19 cellular contexts compared by ENCODE assay signal in the genomic region with DNA sequence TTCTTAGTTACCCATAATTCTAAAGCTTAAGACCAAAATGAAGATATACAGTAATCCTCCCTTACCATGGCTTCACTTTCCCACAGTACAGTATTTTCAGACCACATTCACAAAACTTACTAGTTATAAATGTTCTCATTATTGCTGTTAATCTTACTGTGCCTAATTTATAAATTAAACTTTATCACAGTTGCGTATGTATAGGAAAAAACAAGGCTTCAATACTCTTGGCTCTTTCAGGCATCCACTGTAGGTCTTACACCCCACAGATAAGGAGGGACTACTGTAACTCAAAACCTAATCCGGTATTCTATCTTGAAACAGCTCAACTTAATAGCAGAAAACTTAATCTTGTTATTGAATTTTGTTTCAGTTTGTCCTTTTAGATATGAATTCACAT. TPM values are rescaled to one million over a fixed set of nuclear protein-coding genes. Genes with fewer than 3 reads are reported as not detected.
DNase-seq lines count a peak whose midpoint lies in the region; ATAC-seq and TF ChIP-seq lines count a peak whose summit lies in the region.
"Had no signal": no experiment of that assay in that cellular context is flagged by ENCODE, and none has a peak within 500 bp of the region (broad histone marks: within the 10 kb centered on the region; RNA-seq: fewer than 3 reads in every experiment).

No MANE protein-coding gene starts in this region.

- peaks cover 39% of the 10 kb centered on the region for H3K79me2 ChIP-seq in HCT116 (ENCODE audit: insufficient read depth, low read length)
- H3K79me2 ChIP-seq in neural progenitor cell (ENCODE audit: low read depth), result peaks cover 44% of the 10 kb centered on the region

- POLR2A ChIA-PET in HCT116 (lab: Charles Lee), result interaction anchor here (4.9 kb wide), 1 partner anchor 40 kb away, joined by 54 read pairs; the partner anchor contains the start of gene SAP30
- POLR2A ChIA-PET in WTC11 (lab: Charles Lee), result interaction anchor here (1.2 to 1.4 kb wide), 2 partner anchors 39 to 40 kb away, joined by 4 read pairs; partner anchors contain the start of gene SAP30

- peak overlapping the region; percentile 61 for H3K27ac Mint-ChIP-seq in activated CD8-positive, alpha-beta memory T cell treated with anti-CD3 and anti-CD28 coated beads, Interleukin-2, amount 10 ng/mL, durations not matched to agents 7 days and 5 days
- H3K27ac Mint-ChIP-seq in WTC11 (no peak overlapping the region), neural progenitor cell (no peak overlapping the region), nephron progenitor cell (no peak overlapping the region)
- H3K27ac Mint-ChIP-seq: activated naive CD4-positive, alpha-beta T cell treated with anti-CD3 and anti-CD28 coated beads, Interleukin-2, amount 50 U/mL, for 24 hours had no signal

- CTCF ChIA-PET in activated CD8-positive, alpha-beta memory T cell treated with anti-CD3 and anti-CD28 coated beads, Interleukin-2, amount 10 ng/mL, durations not matched to agents 7 days and 5 days (lab: Charles Lee), result interaction anchor here (1.7 to 7.1 kb wide), 2 partner anchors 35 to 40 kb away, joined by 3 to 55 read pairs; partner anchors contain the start of gene SAP30
- CTCF ChIA-PET in HCT116 (lab: Charles Lee) (no interaction called here), WTC11 (lab: Charles Lee) (interaction anchor here (1.5 to 2.3 kb wide), 2 partner anchors 23 to 29 kb away, joined by 3 to 8 read pairs; no protein-coding TSS in a partner anchor)

- no peaks in the 10 kb centered on the region for H3K27me3 Mint-ChIP-seq in activated CD8-positive, alpha-beta memory T cell treated with anti-CD3 and anti-CD28 coated beads, Interleukin-2, amount 10 ng/mL, durations not matched to agents 7 days and 5 days
- H3K27me3 Mint-ChIP-seq in WTC11 (ENCODE audit: low read depth) (no peaks in the 10 kb centered on the region), neural progenitor cell (ENCODE audit: insufficient read depth, low read depth) (peaks cover 9% of the 10 kb centered on the region), nephron progenitor cell (ENCODE audit: low read depth, poor library complexity) (peaks cover 3% of the 10 kb centered on the region)
- H3K27me3 Mint-ChIP-seq: activated naive CD4-positive, alpha-beta T cell treated with anti-CD3 and anti-CD28 coated beads, Interleukin-2, amount 50 U/mL, for 24 hours had no signal

- no peaks in the 10 kb centered on the region for H3K9me2 ChIP-seq in HCT116 (ENCODE audit: insufficient read depth)

- no peak overlapping the region for H3K9ac ChIP-seq in HCT116 (ENCODE audit: low read length)
- no peak overlapping the region for H3K9ac ChIP-seq in neural progenitor cell

- no TSS peak for BruUV-seq in HCT116 (replicated peaks; lab: Mats Ljungman, UMichigan)

- peaks cover 19% of the 10 kb centered on the region for H3K4me1 Mint-ChIP-seq in activated CD8-positive, alpha-beta memory T cell treated with anti-CD3 and anti-CD28 coated beads, Interleukin-2, amount 10 ng/mL, durations not matched to agents 7 days and 5 days
- H3K4me1 Mint-ChIP-seq in WTC11 (peaks cover 18% of the 10 kb centered on the region), neural progenitor cell (peaks cover 20% of the 10 kb centered on the region), nephron progenitor cell (peaks cover 26% of the 10 kb centered on the region)

- H3K4me3 Mint-ChIP-seq in activated CD8-positive, alpha-beta memory T cell treated with anti-CD3 and anti-CD28 coated beads, Interleukin-2, amount 10 ng/mL, durations not matched to agents 7 days and 5 days, result peak overlapping the region; percentile 28
- H3K4me3 Mint-ChIP-seq in WTC11 (no peak overlapping the region), neural progenitor cell (no peak overlapping the region), nephron progenitor cell (no peak overlapping the region)
- H3K4me3 Mint-ChIP-seq: activated naive CD4-positive, alpha-beta T cell treated with anti-CD3 and anti-CD28 coated beads, Interleukin-2, amount 50 U/mL, for 24 hours had no signal

- H2AFZ ChIP-seq in HCT116 (ENCODE audit: low read depth, low read length, poor library complexity, severe bottlenecking) (no peak overlapping the region), neural progenitor cell (replicated peaks) (no peak overlapping the region)

- WGBS in prostate gland, result 95% methylated on average over 2 of the region's 2 CpGs

- H3K4me3 ChIP-seq in HCT116 (replicated peaks in 1 of 2; ENCODE audit: low read depth in 1 of 2, low read length in 2 of 2), result no peak overlapping the region
- peak overlapping the region; percentile 15 for H3K4me3 ChIP-seq in neural progenitor cell
- H3K4me3 ChIP-seq in prostate gland, result no peak overlapping the region
- H3K4me3 ChIP-seq: esophagus muscularis mucosa, mucosa of descending colon had no signal

- DNase-seq in activated CD8-positive, alpha-beta memory T cell treated with anti-CD3 and anti-CD28 coated beads, Interleukin-2, amount 10 ng/mL, durations not matched to agents 7 days and 5 days, result no peak
- no peak for DNase-seq in activated CD8-positive, alpha-beta memory T cell treated with anti-CD3 and anti-CD28 coated beads, Interleukin-2, amount 50 U/mL, for 4 hours
- DNase-seq in HCT116 (ENCODE audit: low read depth, low spot score), result no peak
- DNase-seq in WTC11 (ENCODE audit: low spot score), result no peak
- DNase-seq in neural progenitor cell (ENCODE audit: low spot score), result no peak
- no peak for DNase-seq in prostate gland (ENCODE audit: low spot score)
- DNase-seq in nephron progenitor cell, result no peak
- DNase-seq: Calu3; dermis blood vessel endothelial cell; GDM1; KG1; mucosa of descending colon; NCI-H1105; NCI-H2171 treated with DMSO at 0.1 percent for 48 hours; stimulated activated CD4-positive, alpha-beta T cell treated with anti-CD3 and anti-CD28 coated beads, Interleukin-4, amount 100 ng/mL, for 24 hours had no signal

- H3K27me3 ChIP-seq in HCT116 (ENCODE audit: insufficient read depth, low read length) (no peaks in the 10 kb centered on the region), neural progenitor cell (no peaks in the 10 kb centered on the region), prostate gland (replicated peaks; ENCODE audit: insufficient read depth) (no peaks in the 10 kb centered on the region)
- H3K27me3 ChIP-seq: esophagus muscularis mucosa had no signal

- no peaks in the 10 kb centered on the region for H3K9me3 Mint-ChIP-seq in activated CD8-positive, alpha-beta memory T cell treated with anti-CD3 and anti-CD28 coated beads, Interleukin-2, amount 10 ng/mL, durations not matched to agents 7 days and 5 days (ENCODE audit: low read depth)
- H3K9me3 Mint-ChIP-seq in WTC11 (no peaks in the 10 kb centered on the region), neural progenitor cell (peaks cover 3% of the 10 kb centered on the region), nephron progenitor cell (no peaks in the 10 kb centered on the region)
- H3K9me3 Mint-ChIP-seq: activated naive CD4-positive, alpha-beta T cell treated with anti-CD3 and anti-CD28 coated beads, Interleukin-2, amount 50 U/mL, for 24 hours had no signal

- peaks cover 82% of the 10 kb centered on the region for H3F3A ChIP-seq in neural progenitor cell (ENCODE audit: low read depth)

- TF ChIP-seq RAD21 in HCT116 (IDR thresholded peaks at IDR 0.05; ENCODE audit: low read depth), result no peak

- peaks cover 55% of the 10 kb centered on the region for H3K36me3 Mint-ChIP-seq in activated CD8-positive, alpha-beta memory T cell treated with anti-CD3 and anti-CD28 coated beads, Interleukin-2, amount 10 ng/mL, durations not matched to agents 7 days and 5 days
- H3K36me3 Mint-ChIP-seq in WTC11 (peaks cover 58% of the 10 kb centered on the region), neural progenitor cell (peaks cover 40% of the 10 kb centered on the region), nephron progenitor cell (ENCODE audit: low read depth) (peaks cover 70% of the 10 kb centered on the region)

- H4K20me1 ChIP-seq in HCT116 (ENCODE audit: insufficient read depth) (no peaks in the 10 kb centered on the region), neural progenitor cell (ENCODE audit: low read depth) (peaks cover 42% of the 10 kb centered on the region)

- no peak for TF ChIP-seq CTCF in HCT116 (IDR thresholded peaks at IDR 0.05 in 2 of 3, conservative IDR thresholded peaks at IDR 0.05 in 1 of 3; ENCODE audit: borderline replicate concordance in 1 of 3, insufficient read depth in 1 of 3, low read depth in 2 of 3, low read length in 2 of 3)
- no peak for TF ChIP-seq CTCF in WTC11 (IDR thresholded peaks at IDR 0.05)
- TF ChIP-seq CTCF in neural progenitor cell (IDR thresholded peaks at IDR 0.05), result no peak
- no peak for TF ChIP-seq CTCF in prostate gland (IDR thresholded peaks at IDR 0.05)
- no peak for TF ChIP-seq CTCF in nephron progenitor cell (IDR thresholded peaks at IDR 0.05)

- intact Hi-C loops in HCT116 (cut with micrococcal nuclease), result no loop called here
- intact Hi-C loops in prostate gland (cut with DNase I), result no loop called here

- H3K4me1 ChIP-seq in HCT116 (ENCODE audit: control insufficient read depth in 1 of 2, insufficient read depth in 2 of 2, low read length in 2 of 2) (peaks cover 4 to 15% of the 10 kb centered on the region in 2 experiments; a peak in 3 of 4 replicates), neural progenitor cell (peaks cover 24% of the 10 kb centered on the region), prostate gland (replicated peaks) (no peaks in the 10 kb centered on the region)

- H3K9me3 ChIP-seq in HCT116 (ENCODE audit: control insufficient read depth in 1 of 2, insufficient read depth in 1 of 2, low read depth in 1 of 2, low read length in 2 of 2) (no peaks in the 10 kb centered on the region), neural progenitor cell (ENCODE audit: low read depth) (no peaks in the 10 kb centered on the region), prostate gland (no peaks in the 10 kb centered on the region)
- H3K9me3 ChIP-seq: esophagus muscularis mucosa, mucosa of descending colon had no signal

- H3K4me2 ChIP-seq in HCT116 (ENCODE audit: low read length), result no peak overlapping the region
- H3K4me2 ChIP-seq in neural progenitor cell, result peak overlapping the region; percentile 95

- H3K36me3 ChIP-seq in HCT116 (ENCODE audit: control insufficient read depth in 1 of 2, insufficient read depth in 2 of 2, low read length in 2 of 2) (peaks cover 12 to 38% of the 10 kb centered on the region in 2 experiments; a peak in 3 of 4 replicates), neural progenitor cell (peaks cover 47% of the 10 kb centered on the region), prostate gland (no peaks in the 10 kb centered on the region)

- H3K27ac ChIP-seq in HCT116 (ENCODE audit: low read depth, low read length) (no peak overlapping the region), neural progenitor cell (no peak overlapping the region), prostate gland (no peak overlapping the region)
- H3K27ac ChIP-seq: esophagus muscularis mucosa had no signal

- RAD21 ChIA-PET in HCT116 (lab: Charles Lee; ENCODE audit: low non-redundant PET in 1 of 2, low total read pairs in 2 of 2, uncharacterized antibody in 2 of 2, unreplicated experiment in 2 of 2), result no interaction called here

- TF ChIP-seq POLR2A in HCT116 (IDR thresholded peaks at IDR 0.05; ENCODE audit: borderline replicate concordance, extremely low read depth, insufficient read depth, insufficient read length) (no peak), prostate gland (IDR thresholded peaks at IDR 0.05) (no peak)

- ATAC-seq in activated CD8-positive, alpha-beta memory T cell treated with anti-CD3 and anti-CD28 coated beads, Interleukin-2, amount 10 ng/mL, durations not matched to agents 7 days and 5 days, result no peak
- ATAC-seq in HCT116 (no peak), WTC11 (no peak), HG02973 (IDR thresholded peaks at IDR 0.05; ENCODE audit: unreplicated experiment) (no peak)
- ATAC-seq: left lobe of liver, mucosa of descending colon had no signal

RNA-seq across cellular contexts. Expression of gene HMGB2, which starts 3.6 kb away (rescaled TPM):
- 100 to 1,000 TPM; 646 to 837 TPM for total RNA-seq in activated CD8-positive, alpha-beta memory T cell treated with anti-CD3 and anti-CD28 coated beads, Interleukin-2, amount 10 ng/mL, durations not matched to agents 7 days and 5 days
- 388 TPM for total RNA-seq in HCT116 (2021; ENCODE audit: unreplicated experiment)
- 314 and 411 TPM in 2 replicates for polyA plus RNA-seq in HCT116 (2012)
- total RNA-seq in WTC11 (2021), result 279 to 294 TPM (median 288 TPM) in 3 replicates
- 655 and 1,033 TPM in 2 replicates for total RNA-seq in neural progenitor cell (ENCODE audit: low replicate concordance)
- total RNA-seq in prostate gland, result 10 to 100 TPM; 32.2 to 38.0 TPM

RNA-seq across cellular contexts. Expression of gene SAP30, which starts 40.2 kb away (rescaled TPM):
- total RNA-seq in activated CD8-positive, alpha-beta memory T cell treated with anti-CD3 and anti-CD28 coated beads, Interleukin-2, amount 10 ng/mL, durations not matched to agents 7 days and 5 days, result 10 to 100 TPM; 32.7 to 34.0 TPM
- 12.0 TPM for total RNA-seq in HCT116 (2021; ENCODE audit: unreplicated experiment)
- 13.5 and 14.3 TPM in 2 replicates for polyA plus RNA-seq in HCT116 (2012)
- total RNA-seq in WTC11 (2021), result 20.0 to 21.1 TPM (median 20.0 TPM) in 3 replicates
- total RNA-seq in neural progenitor cell (ENCODE audit: low replicate concordance), result 36.7 and 63.5 TPM in 2 replicates
- 10 to 100 TPM; 34.9 to 39.0 TPM for total RNA-seq in prostate gland
